In the genomic region with DNA sequence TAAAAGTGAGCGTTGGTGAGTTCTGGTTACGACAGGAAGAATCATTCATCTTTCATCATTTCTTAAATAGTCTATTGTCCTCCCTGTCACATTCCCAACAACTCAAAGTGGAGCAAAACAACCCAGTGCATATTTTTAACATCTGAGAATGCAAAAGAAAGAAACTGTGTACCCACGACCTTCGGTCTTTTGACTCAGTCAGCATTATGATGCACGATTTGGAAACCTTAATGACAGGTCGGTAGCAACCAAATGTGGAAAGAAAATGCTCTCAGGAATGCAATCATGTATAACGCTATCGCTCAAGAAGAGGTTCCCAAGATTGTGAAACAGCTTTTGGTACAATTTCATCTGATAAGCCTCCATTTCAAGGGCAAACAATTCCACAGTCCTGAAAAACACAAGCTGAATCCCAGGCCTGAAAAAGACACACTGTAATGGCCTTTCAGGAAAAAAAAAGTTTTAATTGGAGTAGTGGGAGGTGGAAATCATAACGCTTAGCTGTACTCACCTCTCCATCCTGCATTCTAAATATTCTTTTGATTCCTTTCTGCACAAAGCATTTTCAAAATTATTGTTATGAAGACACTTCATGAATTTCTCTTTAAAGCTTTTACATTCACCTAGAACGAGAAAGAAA, we compare ENCODE assay signal across 18 cellular contexts. TPM values are rescaled to one million over a fixed set of nuclear protein-coding genes. Genes with fewer than 3 reads are reported as not detected.
DNase-seq lines count a peak whose midpoint lies in the region; ATAC-seq lines count a peak whose summit lies in the region.
"Had no signal": no experiment of that assay in that cellular context is flagged by ENCODE, and none has a peak within 500 bp of the region (broad histone marks: within the 10 kb centered on the region; RNA-seq: fewer than 3 reads in every experiment).

No MANE protein-coding gene starts in this region.

- peak overlapping the region; percentile 24 to 90 (median 76) for H3K4me3 Mint-ChIP-seq in CD4-positive, CD25-positive, alpha-beta regulatory T cell
- peak overlapping the region; percentile 56 for H3K4me3 Mint-ChIP-seq in activated naive CD8-positive, alpha-beta T cell treated with anti-CD3 and anti-CD28 coated beads, Interleukin-2, amount 10 ng/mL, durations not matched to agents 7 days and 5 days
- peak overlapping the region; percentile 33 to 75 (median 51) for H3K4me3 Mint-ChIP-seq in naive thymus-derived CD8-positive, alpha-beta T cell

- no peaks in the 10 kb centered on the region for H3K9me3 ChIP-seq in CD4-positive, CD25-positive, alpha-beta regulatory T cell (ENCODE audit: control insufficient read depth in 2 of 2, low read length in 2 of 2)
- H3K9me3 ChIP-seq: heart right ventricle, left lung, pancreas had no signal

- H3K9me3 Mint-ChIP-seq in CD4-positive, CD25-positive, alpha-beta regulatory T cell: peaks cover 0 to 1% (median 0%) of the 10 kb centered on the region in 7 donors
- no peaks in the 10 kb centered on the region for H3K9me3 Mint-ChIP-seq in activated naive CD8-positive, alpha-beta T cell treated with anti-CD3 and anti-CD28 coated beads, Interleukin-2, amount 10 ng/mL, durations not matched to agents 7 days and 5 days
- no peaks in the 10 kb centered on the region for H3K9me3 Mint-ChIP-seq in naive thymus-derived CD8-positive, alpha-beta T cell

- H3K4me3 ChIP-seq in CD4-positive, CD25-positive, alpha-beta regulatory T cell (ENCODE audit: low read depth, low read length): peak overlapping the region; percentile 14

- H3K27ac Mint-ChIP-seq in CD4-positive, CD25-positive, alpha-beta regulatory T cell: peak overlapping the region in 2 of 3 donors; percentile 32 to 54
- H3K27ac Mint-ChIP-seq in activated naive CD8-positive, alpha-beta T cell treated with anti-CD3 and anti-CD28 coated beads, Interleukin-2, amount 10 ng/mL, durations not matched to agents 7 days and 5 days: no peak overlapping the region
- peak overlapping the region in 2 of 10 donors; percentile 7 to 22 for H3K27ac Mint-ChIP-seq in naive thymus-derived CD8-positive, alpha-beta T cell

- no peak for DNase-seq in CD4-positive, CD25-positive, alpha-beta regulatory T cell
- DNase-seq in HuH-7 (ENCODE audit: low spot score): peak; percentile 70
- DNase-seq in activated naive CD8-positive, alpha-beta T cell treated with anti-CD3 and anti-CD28 coated beads, Interleukin-2, amount 10 ng/mL, durations not matched to agents 7 days and 5 days: no peak
- no peak for DNase-seq in naive thymus-derived CD8-positive, alpha-beta T cell
- DNase-seq in NCI-H146 treated with DMSO at 0.1 percent for 48 hours (lab: John Stamatoyannopoulos, UW; ENCODE audit: unreplicated experiment): no peak
- no peak for DNase-seq in effector CD8-positive, alpha-beta T cell (lab: John Stamatoyannopoulos, UW)
- DNase-seq: activated CD4-positive, CD25-positive, alpha-beta regulatory T cell; amniotic stem cell; COR-L47; effector memory CD4-positive, alpha-beta T cell; heart right ventricle; left lung; NCI-H1092; NCI-H510A; pancreas; stimulated activated CD4-positive, alpha-beta T cell treated with anti-CD3 and anti-CD28 coated beads, Interleukin-1b, Interleukin-23, amount 100 ng/mL, for 48 hours had no signal

- no peak for ATAC-seq in CD4-positive, CD25-positive, alpha-beta regulatory T cell (ENCODE audit: low read depth in 2 of 2)
- ATAC-seq in activated naive CD8-positive, alpha-beta T cell treated with anti-CD3 and anti-CD28 coated beads, Interleukin-2, amount 10 ng/mL, durations not matched to agents 7 days and 5 days (ENCODE audit: low read depth): no peak
- ATAC-seq in naive thymus-derived CD8-positive, alpha-beta T cell: no peak
- ATAC-seq in GM18520 (IDR thresholded peaks at IDR 0.05; ENCODE audit: unreplicated experiment) (no peak), HG03045 (IDR thresholded peaks at IDR 0.05; ENCODE audit: unreplicated experiment) (no peak)
- ATAC-seq: heart right ventricle, left lung, pancreas had no signal

- peaks cover 35% of the 10 kb centered on the region for H3K4me1 ChIP-seq in CD4-positive, CD25-positive, alpha-beta regulatory T cell (ENCODE audit: control insufficient read depth, insufficient read depth, low read length, poor library complexity, severe bottlenecking)

- H3K36me3 Mint-ChIP-seq in CD4-positive, CD25-positive, alpha-beta regulatory T cell: peaks cover 12% of the 10 kb centered on the region
- H3K36me3 Mint-ChIP-seq in activated naive CD8-positive, alpha-beta T cell treated with anti-CD3 and anti-CD28 coated beads, Interleukin-2, amount 10 ng/mL, durations not matched to agents 7 days and 5 days: peaks cover 12% of the 10 kb centered on the region
- H3K36me3 Mint-ChIP-seq in naive thymus-derived CD8-positive, alpha-beta T cell: peaks cover 0 to 54% (median under 1%) of the 10 kb centered on the region in 3 donors

- H3K4me1 Mint-ChIP-seq in CD4-positive, CD25-positive, alpha-beta regulatory T cell: peaks cover 0 to 38% (median 19%) of the 10 kb centered on the region in 4 donors
- H3K4me1 Mint-ChIP-seq in activated naive CD8-positive, alpha-beta T cell treated with anti-CD3 and anti-CD28 coated beads, Interleukin-2, amount 10 ng/mL, durations not matched to agents 7 days and 5 days: peaks cover 16% of the 10 kb centered on the region
- peaks cover 12 to 39% (median 29%) of the 10 kb centered on the region in 4 donors for H3K4me1 Mint-ChIP-seq in naive thymus-derived CD8-positive, alpha-beta T cell

- H3K27me3 Mint-ChIP-seq in CD4-positive, CD25-positive, alpha-beta regulatory T cell: peaks cover 4% of the 10 kb centered on the region
- no peaks in the 10 kb centered on the region for H3K27me3 Mint-ChIP-seq in activated naive CD8-positive, alpha-beta T cell treated with anti-CD3 and anti-CD28 coated beads, Interleukin-2, amount 10 ng/mL, durations not matched to agents 7 days and 5 days
- no peaks in the 10 kb centered on the region for H3K27me3 Mint-ChIP-seq in naive thymus-derived CD8-positive, alpha-beta T cell

- H3K27ac ChIP-seq in CD4-positive, CD25-positive, alpha-beta regulatory T cell (ENCODE audit: insufficient read depth, low read length, poor library complexity, severe bottlenecking): no peak overlapping the region
- H3K27ac ChIP-seq: heart right ventricle, left lung, pancreas had no signal

- H3K27me3 ChIP-seq in CD4-positive, CD25-positive, alpha-beta regulatory T cell (ENCODE audit: control insufficient read depth, insufficient read depth, low read length): no peaks in the 10 kb centered on the region
- H3K27me3 ChIP-seq: heart right ventricle, left lung, pancreas had no signal

- POLR2A ChIA-PET in activated naive CD8-positive, alpha-beta T cell treated with anti-CD3 and anti-CD28 coated beads, Interleukin-2, amount 10 ng/mL, durations not matched to agents 7 days and 5 days (lab: Charles Lee): interaction anchor here (1.1 kb wide), 1 partner anchor 8 kb away, joined by 5 read pairs; no protein-coding TSS in a partner anchor
- POLR2A ChIA-PET in naive thymus-derived CD8-positive, alpha-beta T cell (lab: Charles Lee): interaction anchor here (1.3 to 3.2 kb wide), 2 partner anchors 15 to 50 kb away, joined by 4 to 41 read pairs; no protein-coding TSS in a partner anchor

- H3K36me3 ChIP-seq in CD4-positive, CD25-positive, alpha-beta regulatory T cell (ENCODE audit: control insufficient read depth, insufficient read depth, low read length): peaks cover 51% of the 10 kb centered on the region

RNA-seq across cellular contexts. Expression of a gene that starts 2.6 kb away (rescaled TPM):
- total RNA-seq in CD4-positive, CD25-positive, alpha-beta regulatory T cell: 36.8 TPM
- 10 to 100 TPM; 18.3 to 30.4 (median 24.8) TPM for polyA plus RNA-seq in CD4-positive, CD25-positive, alpha-beta regulatory T cell
- total RNA-seq in activated naive CD8-positive, alpha-beta T cell treated with anti-CD3 and anti-CD28 coated beads, Interleukin-2, amount 10 ng/mL, durations not matched to agents 7 days and 5 days: 10 to 100 TPM; 26.2 to 29.3 TPM
- total RNA-seq in naive thymus-derived CD8-positive, alpha-beta T cell: 10 to 100 TPM; 46.9 to 49.0 TPM
- 10 to 100 TPM; 19.3 to 21.5 (median 20.2) TPM for polyA plus RNA-seq in naive thymus-derived CD8-positive, alpha-beta T cell

RNA-seq across cellular contexts. Expression of a gene that starts 10.2 kb away (rescaled TPM):
- total RNA-seq in CD4-positive, CD25-positive, alpha-beta regulatory T cell: not detected
- polyA plus RNA-seq in CD4-positive, CD25-positive, alpha-beta regulatory T cell: not detected
- not detected for total RNA-seq in activated naive CD8-positive, alpha-beta T cell treated with anti-CD3 and anti-CD28 coated beads, Interleukin-2, amount 10 ng/mL, durations not matched to agents 7 days and 5 days
- total RNA-seq in naive thymus-derived CD8-positive, alpha-beta T cell: not detected
- polyA plus RNA-seq in naive thymus-derived CD8-positive, alpha-beta T cell: not detected
- total RNA-seq: heart right ventricle, left lung had no signal
- polyA plus RNA-seq: heart right ventricle had no signal

RNA-seq across cellular contexts. Expression of a gene that starts 18.3 kb away (rescaled TPM):
- 5.5 TPM for total RNA-seq in CD4-positive, CD25-positive, alpha-beta regulatory T cell
- polyA plus RNA-seq in CD4-positive, CD25-positive, alpha-beta regulatory T cell: 1 to 10 TPM; 2.9 to 8.8 (median 6.2) TPM
- 10 to 100 TPM; 25.0 to 29.8 TPM for total RNA-seq in activated naive CD8-positive, alpha-beta T cell treated with anti-CD3 and anti-CD28 coated beads, Interleukin-2, amount 10 ng/mL, durations not matched to agents 7 days and 5 days
- total RNA-seq in naive thymus-derived CD8-positive, alpha-beta T cell: 10 to 100 TPM; 12.4 to 14.5 TPM
- 10 to 100 TPM in 1 of 3 donors, 1 to 10 TPM in 2; 7.6 to 18.4 (median 8.2) TPM for polyA plus RNA-seq in naive thymus-derived CD8-positive, alpha-beta T cell
